19 cellular contexts compared by ENCODE assay signal in the genomic region with DNA sequence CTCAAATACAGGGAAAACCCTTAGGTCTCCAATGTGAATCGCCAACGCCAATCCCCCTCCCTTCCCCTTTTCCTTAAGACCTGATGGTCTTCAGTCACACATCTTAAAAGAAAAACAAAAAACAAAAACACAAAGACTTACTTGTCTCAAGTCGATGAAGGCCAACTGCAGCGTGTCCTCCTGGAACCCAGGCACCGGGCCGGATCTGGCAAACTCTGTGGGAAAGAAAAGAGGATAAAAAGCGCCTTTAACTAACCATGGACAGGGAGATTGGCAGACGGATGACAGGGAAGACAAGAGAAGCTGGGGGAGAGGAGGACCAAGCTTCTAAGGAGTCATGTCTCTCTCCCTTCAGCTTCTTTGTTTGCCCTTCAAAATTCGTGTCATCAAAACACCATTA.
DNase-seq lines count a peak whose midpoint lies in the region; ATAC-seq and TF ChIP-seq lines count a peak whose summit lies in the region.
"Had no signal": no experiment of that assay in that cellular context is flagged by ENCODE, and none has a peak within 500 bp of the region (broad histone marks: within the 10 kb centered on the region; RNA-seq: fewer than 3 reads in every experiment).

No MANE protein-coding gene starts in this region.

- no peaks in the 10 kb centered on the region for H3K36me3 Mint-ChIP-seq in neural crest cell (ENCODE audit: low read depth)
- H3K36me3 Mint-ChIP-seq: CD14-positive monocyte had no signal

- no peak for ATAC-seq in GM19351 (IDR thresholded peaks at IDR 0.05; ENCODE audit: unreplicated experiment)
- ATAC-seq in GM21717 (IDR thresholded peaks at IDR 0.05; ENCODE audit: unreplicated experiment), result no peak

- H3K4me1 Mint-ChIP-seq in neural crest cell, result peaks cover 8% of the 10 kb centered on the region
- H3K4me1 Mint-ChIP-seq: CD14-positive monocyte; CD8-positive, alpha-beta memory T cell had no signal

- no peaks in the 10 kb centered on the region for H3K27me3 Mint-ChIP-seq in neural crest cell (ENCODE audit: low read depth)
- H3K27me3 Mint-ChIP-seq: CD8-positive, alpha-beta memory T cell had no signal

- no peak overlapping the region for H3K4me3 Mint-ChIP-seq in neural crest cell
- H3K4me3 Mint-ChIP-seq: CD14-positive monocyte; CD8-positive, alpha-beta memory T cell had no signal

- no peaks in the 10 kb centered on the region for H3K9me3 Mint-ChIP-seq in neural crest cell

- TF ChIP-seq CTCF in neural crest cell (conservative IDR thresholded peaks at IDR 0.05), result no peak

- DNase-seq in Ammon's horn (ENCODE audit: low spot score) (peak; percentile 53), globus pallidus (ENCODE audit: low spot score) (peak; percentile 34), neural crest cell (ENCODE audit: low read depth, low spot score) (peak; percentile 25), putamen (ENCODE audit: low spot score) (peak; percentile 19), COR-L47 (lab: John Stamatoyannopoulos, UW) (no peak)
- DNase-seq in activated T-cell treated with anti-CD3 and anti-CD28 coated beads, Interleukin-2, amount 50 U/mL, for 1 hour, result no peak
- DNase-seq: BE2C; Calu3; CD8-positive, alpha-beta memory T cell; NCI-H1048; NCI-H1694; NCI-H2029 treated with DMSO at 0.1 percent for 48 hours; NCI-H446 treated with DMSO at 0.1 percent for 48 hours; NCI-H526; Right ventricle myocardium superior; RPMI8226 had no signal

- no peak overlapping the region for H3K27ac Mint-ChIP-seq in neural crest cell (ENCODE audit: unreplicated experiment)
- H3K27ac Mint-ChIP-seq: CD14-positive monocyte; CD8-positive, alpha-beta memory T cell had no signal

Comparison
In these comparisons a context has a peak if more than half of its experiments do, and no peak if none do; other contexts are left out.
1. DNase-seq: peak in Ammon's horn (single experiment), globus pallidus (single experiment), neural crest cell (single experiment) and putamen (single experiment); none in activated T-cell treated with anti-CD3 and anti-CD28 coated beads, Interleukin-2, amount 50 U/mL, for 1 hour (single experiment) and COR-L47 (single experiment).